ENCODE assay signal across 3 cellular contexts in genomic region chr11:131172011-131172410, GRCh38.
"Had no signal": no experiment of that assay in that cellular context is flagged by ENCODE, and none has a peak within 500 bp of the region (broad histone marks: within the 10 kb centered on the region; RNA-seq: fewer than 3 reads in every experiment).

No MANE protein-coding gene starts in this region.

- ATAC-seq: GM12878 had no signal

- H3K4me3 ChIP-seq: GM12878 had no signal

- DNase-seq: GDM1, GF-D8 had no signal
